In the genomic region with DNA sequence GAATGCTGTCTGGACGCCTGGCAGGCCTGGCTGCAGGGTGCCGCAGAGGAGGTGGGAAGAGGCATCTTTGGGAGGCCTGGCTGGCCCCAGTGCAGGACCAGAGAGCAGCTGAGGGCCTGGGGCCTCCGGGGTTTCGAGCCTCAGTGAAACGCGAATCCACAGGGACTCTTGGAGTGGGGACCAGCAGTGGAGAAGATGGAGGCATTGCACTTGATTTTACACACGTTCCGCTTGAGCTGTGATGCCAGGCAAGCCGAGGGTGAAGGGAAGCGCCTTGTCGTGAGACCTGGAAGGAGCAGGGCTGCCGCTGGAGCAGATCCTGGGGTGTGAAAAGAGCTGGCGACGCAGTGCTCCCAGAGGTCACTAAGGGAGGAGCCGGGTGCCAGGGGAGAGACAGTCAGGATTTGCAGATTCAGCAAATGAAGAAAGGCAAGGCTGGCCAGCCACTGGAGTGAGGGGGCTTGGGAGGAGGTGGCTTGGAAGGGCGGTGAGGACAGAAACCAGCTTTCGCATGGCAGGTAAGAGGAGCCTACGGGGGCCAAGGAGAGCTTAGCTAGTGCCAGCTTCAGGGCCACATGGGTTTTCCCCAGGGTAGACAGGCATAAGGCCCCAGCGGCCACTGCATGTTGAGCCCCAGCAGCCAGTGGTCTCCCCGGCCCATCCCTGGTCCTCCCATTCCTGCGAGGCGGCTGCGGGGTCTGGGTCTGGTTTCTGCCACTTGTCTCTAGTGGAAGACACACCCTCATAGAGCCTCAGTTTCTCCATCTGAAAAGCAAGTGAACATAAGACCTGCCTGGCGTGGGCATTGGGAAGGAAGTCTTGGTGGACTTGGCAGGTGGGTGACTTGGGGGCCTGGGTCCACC, we compare ENCODE assay signal across 2 cellular contexts.
TF ChIP-seq lines count a peak whose summit lies in the region.

No MANE protein-coding gene starts in this region.

TF ChIP-seq in GM23338, 12 proteins besides CTCF, POLR2A, EP300 and RAD21 (continued from another document):
- TF ChIP-seq NANOG (IDR thresholded peaks at IDR 0.05; ENCODE audit: borderline replicate concordance): no peak
- no peak for TF ChIP-seq REST (IDR thresholded peaks at IDR 0.05; ENCODE audit: unreplicated experiment)

TF ChIP-seq in K562, 482 proteins besides CTCF, POLR2A, EP300 and RAD21:
- TF ChIP-seq MNT (conservative IDR thresholded peaks at IDR 0.05) (no peak), POLR2AphosphoS2 (IDR thresholded peaks at IDR 0.05; ENCODE audit: low read length) (no peak), C11orf30 (IDR thresholded peaks at IDR 0.05; ENCODE audit: low read depth) (peak; percentile 37; the same call in 1 of the 2 replicates), ZNF316 (IDR thresholded peaks at IDR 0.05) (peak; percentile 54), POLR2G (IDR thresholded peaks at IDR 0.05; ENCODE audit: low read depth, low read length) (0 out of 2 replicates have a peak, but pooled peaks have one; percentile 34), ZNF311 (CRISPR knock-in tag; IDR thresholded peaks at IDR 0.05) (no peak)
